ENCODE assay signal across 25 cellular contexts in the genomic region with DNA sequence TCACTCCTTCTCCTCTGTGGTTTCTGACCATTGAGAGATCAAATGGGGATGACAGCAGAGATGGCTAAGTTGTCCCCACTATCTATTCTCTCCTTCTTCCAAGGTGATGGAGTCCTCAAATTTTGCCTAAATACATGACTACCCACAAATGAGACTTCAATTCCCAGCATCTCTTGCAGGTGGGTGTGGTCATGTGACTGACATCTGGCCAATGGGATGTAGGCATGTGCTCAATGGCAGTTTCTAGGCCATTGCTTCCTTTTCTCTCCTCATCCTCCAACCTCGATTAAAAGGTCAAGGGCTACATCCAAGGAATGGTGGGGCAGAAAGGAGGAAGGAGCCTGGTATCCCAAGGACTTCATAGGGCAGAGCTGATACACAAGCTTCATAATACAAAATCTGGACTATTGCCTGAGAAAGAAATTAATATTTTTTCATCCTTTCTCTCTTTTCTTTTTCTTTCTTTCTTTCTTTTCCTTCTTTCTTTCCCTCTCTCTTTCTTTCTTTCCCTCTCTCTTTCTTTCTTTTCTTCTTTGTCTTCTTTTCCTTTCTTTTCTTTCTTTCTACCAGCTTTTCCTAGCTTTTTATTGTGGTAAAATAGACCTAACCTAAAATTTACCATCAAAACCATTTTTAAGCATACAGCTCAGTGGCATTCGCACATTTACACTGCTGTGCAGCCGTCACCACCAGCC.
A peak's percentile ranks its signal among the peaks of the same experiment; 100 is the strongest.
DNase-seq lines count a peak whose midpoint lies in the region; ATAC-seq, FAIRE-seq and TF ChIP-seq lines count a peak whose summit lies in the region.
"Had no signal": no experiment of that assay in that cellular context is flagged by ENCODE, and none has a peak within 500 bp of the region (broad histone marks: within the 10 kb centered on the region; RNA-seq: fewer than 3 reads in every experiment).

No MANE protein-coding gene starts in this region.

- H3K23me2 ChIP-seq in H1 (ENCODE audit: low read depth, low read length), result peaks cover 7% of the 10 kb centered on the region; the same call in 1 of the 2 replicates

- H3K4ac ChIP-seq in H1 (replicated peaks; ENCODE audit: insufficient read length, low read depth, low read length), result no peak overlapping the region

- in situ Hi-C loops in GM13976 (cut with MboI; ENCODE audit: low sequenced_read_pairs, unreplicated experiment), result loop anchor here (25.0 kb wide), 1 partner anchor 1259 kb away; no protein-coding TSS in a partner anchor

- peaks cover 0 to 10% (median 9%) of the 10 kb centered on the region in 4 experiments; a peak in 5 of 7 replicates for H3K27me3 ChIP-seq in H1 (replicated peaks in 1 of 4; ENCODE audit: control insufficient read depth in 3 of 4, extremely low read depth in 1 of 4, insufficient read depth in 3 of 4, low read length in 3 of 4)
- peaks cover 5% of the 10 kb centered on the region for H3K27me3 ChIP-seq in A673 (replicated peaks; ENCODE audit: insufficient read depth, low read depth, low read length, poor library complexity)

- H3K27ac ChIP-seq in H1 (ENCODE audit: low read depth, low read length) (no peak overlapping the region), A673 (ENCODE audit: low read depth, low read length, poor library complexity, severe bottlenecking) (no peak overlapping the region)
- H3K27ac ChIP-seq: 22Rv1 had no signal

- H3K18ac ChIP-seq in H1 (ENCODE audit: extremely low read depth, low read length), result no peak overlapping the region

- H3K36me3 ChIP-seq in H1 (ENCODE audit: control insufficient read depth in 2 of 4, insufficient read depth in 4 of 4, low read length in 3 of 4) (no peaks in the 10 kb centered on the region), A673 (ENCODE audit: insufficient read depth, low read length, poor library complexity, severe bottlenecking) (no peaks in the 10 kb centered on the region)

- no peaks in the 10 kb centered on the region; the same call in 1 of the 2 replicates for H3K79me1 ChIP-seq in H1 (ENCODE audit: low read depth, low read length)

- CTCF ChIA-PET in H1 (lab: Charles Lee; ENCODE audit: partially characterized antibody) (interaction anchor here (0.6 to 2.2 kb wide), 7 partner anchors 8 to 764 kb away, joined by 3 to 14 read pairs (median 3); no protein-coding TSS in a partner anchor), A673 (lab: Charles Lee) (no interaction called here)

- H3K4me1 ChIP-seq in H1 (replicated peaks in 1 of 4; ENCODE audit: control insufficient read depth in 3 of 4, insufficient read depth in 4 of 4, low read length in 3 of 4), result peaks cover 0 to 6% (median 2%) of the 10 kb centered on the region in 4 experiments; a peak in 4 of 7 replicates
- no peaks in the 10 kb centered on the region for H3K4me1 ChIP-seq in A673 (ENCODE audit: insufficient read depth, low read length, poor library complexity, severe bottlenecking)

- H2BK120ac ChIP-seq in H1 (replicated peaks; ENCODE audit: low read depth, low read length), result no peak overlapping the region

- no peak overlapping the region for H2BK5ac ChIP-seq in H1 (ENCODE audit: low read depth, low read length)

- no peak overlapping the region for H3K14ac ChIP-seq in H1 (ENCODE audit: insufficient read length)

- H3K9me3 ChIP-seq in H1 (ENCODE audit: insufficient read depth in 2 of 2, low read depth in 1 of 2, low read length in 1 of 2), result no peaks in the 10 kb centered on the region
- no peaks in the 10 kb centered on the region for H3K9me3 ChIP-seq in A673 (ENCODE audit: low read depth, low read length, poor library complexity, severe bottlenecking)
- H3K9me3 ChIP-seq: SK-N-SH had no signal

- H3K79me2 ChIP-seq in H1 (ENCODE audit: control insufficient read depth in 1 of 2, insufficient read depth in 2 of 2, low read length in 2 of 2), result no peaks in the 10 kb centered on the region

- no peak overlapping the region for H4K91ac ChIP-seq in H1 (replicated peaks; ENCODE audit: insufficient read length, low read length)

- H3K9ac ChIP-seq in H1 (replicated peaks in 1 of 4; ENCODE audit: extremely low read depth in 1 of 4, low read depth in 3 of 4, low read length in 3 of 4), result no peak overlapping the region
- H3K9ac ChIP-seq: SK-N-SH had no signal

- H3K56ac ChIP-seq in H1 (replicated peaks; ENCODE audit: insufficient read length, low read depth, low read length), result no peak overlapping the region

- H2BK15ac ChIP-seq in H1 (ENCODE audit: low read length), result no peak overlapping the region

- H3K23ac ChIP-seq in H1 (ENCODE audit: insufficient read length), result no peak overlapping the region

- H2AFZ ChIP-seq in H1 (ENCODE audit: low read length), result no peak overlapping the region

- no peak overlapping the region for H2BK20ac ChIP-seq in H1 (ENCODE audit: low read length)

- H3K4me2 ChIP-seq in H1 (ENCODE audit: insufficient read depth in 1 of 2, low read depth in 2 of 2, low read length in 2 of 2), result no peak overlapping the region
- H3K4me2 ChIP-seq: SK-N-SH had no signal

- no peak for TF ChIP-seq CTCF in H1 (IDR thresholded peaks at IDR 0.05; ENCODE audit: control extremely low read depth in 1 of 3, insufficient read depth in 1 of 3, low read depth in 1 of 3, low read length in 3 of 3)
- no peak for TF ChIP-seq CTCF in GM13976 (IDR thresholded peaks at IDR 0.05; ENCODE audit: borderline replicate concordance, control extremely low read depth, extremely low read depth, insufficient read depth, missing control alignments)
- no peak for TF ChIP-seq CTCF in A673 (conservative IDR thresholded peaks at IDR 0.05; ENCODE audit: low read depth, low read length)

- peaks cover 4 to 6% of the 10 kb centered on the region in 2 experiments for H4K20me1 ChIP-seq in H1 (replicated peaks in 1 of 2; ENCODE audit: control insufficient read depth in 1 of 2, insufficient read depth in 2 of 2, low read length in 2 of 2)

- no peak overlapping the region for H4K5ac ChIP-seq in H1 (ENCODE audit: insufficient read length, low read depth, low read length)

- DNase-seq in DMS 273 (lab: John Stamatoyannopoulos, UW; ENCODE audit: unreplicated experiment) (peak; percentile 2), DMS 273 treated with DMSO at 0.1 percent for 48 hours (lab: John Stamatoyannopoulos, UW) (no peak), H1 (ENCODE audit: low read depth in 1 of 2, low spot score in 2 of 2) (no peak), urothelium cell line (ENCODE audit: low spot score) (no peak), GM13976 (ENCODE audit: low spot score) (no peak), A673 (ENCODE audit: low spot score) (no peak)
- DNase-seq: AML-193; C1 segment of cervical spinal cord; CD8-positive, alpha-beta T cell; HCEC 1CT; Kasumi-1; NCI-H1417; NCI-H1694 treated with DMSO at 0.1 percent for 48 hours; NCI-H2081 treated with DMSO at 0.1 percent for 48 hours; NCI-H2171 treated with DMSO at 0.1 percent for 48 hours; NCI-H524 treated with DMSO at 0.1 percent for 48 hours; SIG-M5; SK-N-SH; T-helper 2 cell had no signal

- FAIRE-seq in H1 (lab: Jason Lieb, UNC), result peak; percentile 55
- peak; percentile 23 for FAIRE-seq in urothelium cell line (lab: Jason Lieb, UNC)
- FAIRE-seq: G401.6, HTR-8/SVneo had no signal

- no peak overlapping the region for H2AK5ac ChIP-seq in H1 (ENCODE audit: low read depth, low read length)

- POLR2A ChIA-PET in H1 (lab: Charles Lee; ENCODE audit: partially characterized antibody), result no interaction called here
- POLR2A ChIA-PET in A673 (lab: Charles Lee; ENCODE audit: low non-redundant PET), result no interaction called here

- TF ChIP-seq RAD21 in Ishikawa (IDR thresholded peaks at IDR 0.05; ENCODE audit: low read depth), result no peak
- TF ChIP-seq RAD21 in H1 (IDR thresholded peaks at IDR 0.05 in 1 of 2, conservative IDR thresholded peaks at IDR 0.05 in 1 of 2; ENCODE audit: low read depth in 2 of 2, low read length in 2 of 2), result no peak

- no peak for TF ChIP-seq POLR2A in H1 (IDR thresholded peaks at IDR 0.05; ENCODE audit: control extremely low read depth in 1 of 2, low read depth in 2 of 2, low read length in 2 of 2)

- no peak overlapping the region for H2BK12ac ChIP-seq in H1 (ENCODE audit: low read depth, low read length)

- WGBS in H1 (ENCODE audit: extremely low coverage in 1 of 2, insufficient coverage in 1 of 2, insufficient read length in 1 of 2, insufficient replicate concordance in 2 of 2, low coverage in 1 of 2, low lambda C conversion rate in 2 of 2, missing lambda C conversion rate in 1 of 2), 2 experiments, result 88% methylated on average over 3 of the region's 3 CpGs; no CpG with 5 or more reads in 1 of the 2 experiments

- no TSS peak for BruUV-seq in A673 (replicated peaks; lab: Mats Ljungman, UMichigan)

- no peak overlapping the region for H4K8ac ChIP-seq in H1 (ENCODE audit: extremely low read depth, insufficient read depth, low read length)

- TF ChIP-seq EP300 in Ishikawa (IDR thresholded peaks at IDR 0.05; ENCODE audit: borderline replicate concordance), result no peak
- TF ChIP-seq EP300 in H1 (IDR thresholded peaks at IDR 0.05; ENCODE audit: borderline replicate concordance in 1 of 2, low read depth in 2 of 2, low read length in 2 of 2), result no peak

- intact Hi-C loops in A673 (cut with micrococcal nuclease; ENCODE audit: unreplicated experiment), result loop anchor here (5.0 kb wide), 1 partner anchor 536 kb away; no protein-coding TSS in a partner anchor

- no peak for ATAC-seq in HG02642 (IDR thresholded peaks at IDR 0.05; ENCODE audit: poor library complexity, unreplicated experiment)
- ATAC-seq: CD8-positive, alpha-beta T cell; Panc1 had no signal

- H3K4me3 ChIP-seq in H1 (ENCODE audit: extremely low read depth in 1 of 4, insufficient read depth in 2 of 4, low read depth in 3 of 4, low read length in 4 of 4) (no peak overlapping the region), A673 (ENCODE audit: low read depth, low read length, poor library complexity, severe bottlenecking) (no peak overlapping the region)

TF ChIP-seq in Ishikawa, 13 proteins besides CTCF, POLR2A, EP300 and RAD21 (continues in another document):
- TF ChIP-seq TEAD4 (IDR thresholded peaks at IDR 0.05), result no peak
- TF ChIP-seq, protein P1, sequence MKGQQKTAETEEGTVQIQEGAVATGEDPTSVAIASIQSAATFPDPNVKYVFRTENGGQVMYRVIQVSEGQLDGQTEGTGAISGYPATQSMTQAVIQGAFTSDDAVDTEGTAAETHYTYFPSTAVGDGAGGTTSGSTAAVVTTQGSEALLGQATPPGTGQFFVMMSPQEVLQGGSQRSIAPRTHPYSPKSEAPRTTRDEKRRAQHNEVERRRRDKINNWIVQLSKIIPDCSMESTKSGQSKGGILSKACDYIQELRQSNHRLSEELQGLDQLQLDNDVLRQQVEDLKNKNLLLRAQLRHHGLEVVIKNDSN (IDR thresholded peaks at IDR 0.05), result peak; percentile 84
- no peak for TF ChIP-seq TAF1 (IDR thresholded peaks at IDR 0.05; ENCODE audit: low read depth)
- TF ChIP-seq CREB1 (IDR thresholded peaks at IDR 0.05; ENCODE audit: low read depth), result no peak

TF ChIP-seq in H1, 55 proteins besides CTCF, POLR2A, EP300 and RAD21 (continues in another document):
- no peak for TF ChIP-seq SRF (IDR thresholded peaks at IDR 0.05; ENCODE audit: low read depth, low read length)
- TF ChIP-seq, protein P2, sequence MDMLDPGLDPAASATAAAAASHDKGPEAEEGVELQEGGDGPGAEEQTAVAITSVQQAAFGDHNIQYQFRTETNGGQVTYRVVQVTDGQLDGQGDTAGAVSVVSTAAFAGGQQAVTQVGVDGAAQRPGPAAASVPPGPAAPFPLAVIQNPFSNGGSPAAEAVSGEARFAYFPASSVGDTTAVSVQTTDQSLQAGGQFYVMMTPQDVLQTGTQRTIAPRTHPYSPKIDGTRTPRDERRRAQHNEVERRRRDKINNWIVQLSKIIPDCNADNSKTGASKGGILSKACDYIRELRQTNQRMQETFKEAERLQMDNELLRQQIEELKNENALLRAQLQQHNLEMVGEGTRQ (IDR thresholded peaks at IDR 0.05; ENCODE audit: low read length), result peak; percentile 83
